ENCODE assay signal across 1 cellular context in genomic region chr18:8627107-8627472, GRCh38.
TF ChIP-seq lines count a peak whose summit lies in the region.

No MANE protein-coding gene starts in this region.

TF ChIP-seq in HepG2, 621 proteins besides CTCF, POLR2A, EP300 and RAD21:
- TF ChIP-seq RERE (CRISPR knock-in tag; IDR thresholded peaks at IDR 0.05; ENCODE audit: low read depth): no peak
- no peak for TF ChIP-seq ZNF558 (CRISPR knock-in tag; IDR thresholded peaks at IDR 0.05; ENCODE audit: borderline replicate concordance)
- TF ChIP-seq MXI1 (IDR thresholded peaks at IDR 0.05; ENCODE audit: borderline replicate concordance, low read depth, low read length): no peak
- TF ChIP-seq ZNF775 (CRISPR knock-in tag; IDR thresholded peaks at IDR 0.05; ENCODE audit: borderline replicate concordance): no peak
- TF ChIP-seq GTF2F1 (IDR thresholded peaks at IDR 0.05; ENCODE audit: low read length): no peak
- TF ChIP-seq POLR2AphosphoS2 (IDR thresholded peaks at IDR 0.05; ENCODE audit: low read depth, low read length): no peak
- no peak for TF ChIP-seq ZNF749 (CRISPR knock-in tag; IDR thresholded peaks at IDR 0.05; ENCODE audit: borderline replicate concordance)
- no peak for TF ChIP-seq HMGA1 (CRISPR knock-in tag; conservative IDR thresholded peaks at IDR 0.05)
- TF ChIP-seq IKZF4 (CRISPR knock-in tag; IDR thresholded peaks at IDR 0.05; ENCODE audit: borderline replicate concordance, low read depth, not compliant biosample characterization): no peak
- no peak for TF ChIP-seq RBM22 (optimal IDR thresholded peaks at IDR 0.05; ENCODE audit: low read length)
- no peak for TF ChIP-seq LRRFIP1 (CRISPR knock-in tag; conservative IDR thresholded peaks at IDR 0.05)
- TF ChIP-seq ZSCAN21 (CRISPR knock-in tag; IDR thresholded peaks at IDR 0.05; ENCODE audit: borderline replicate concordance): no peak
